19 cellular contexts compared by ENCODE assay signal in the genomic region with DNA sequence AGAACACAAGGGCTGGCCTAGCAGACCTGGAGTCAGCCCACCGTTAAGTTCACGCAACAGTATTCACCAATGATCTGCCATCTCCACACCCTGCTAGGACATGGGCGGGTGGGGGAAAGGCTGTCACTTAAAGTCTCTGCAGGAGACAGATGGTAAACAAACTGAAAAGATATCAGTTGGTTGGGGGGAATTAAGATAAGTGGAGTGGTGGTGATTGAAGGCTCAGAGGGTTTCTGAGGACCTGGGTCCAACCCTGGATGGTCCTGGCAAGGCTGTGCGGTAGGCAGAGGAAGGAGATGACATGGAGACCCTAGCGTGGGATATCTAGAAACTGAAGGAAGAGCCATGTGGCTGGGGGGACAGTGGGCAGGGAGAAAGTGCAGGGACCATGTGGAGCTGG.
A peak's percentile ranks its signal among the peaks of the same experiment; 100 is the strongest.
DNase-seq lines count a peak whose midpoint lies in the region; ATAC-seq and TF ChIP-seq lines count a peak whose summit lies in the region.
"Had no signal": no experiment of that assay in that cellular context is flagged by ENCODE, and none has a peak within 500 bp of the region (broad histone marks: within the 10 kb centered on the region; RNA-seq: fewer than 3 reads in every experiment).

No MANE protein-coding gene starts in this region.

- no peaks in the 10 kb centered on the region for H3K36me3 Mint-ChIP-seq in neural progenitor cell
- H3K36me3 Mint-ChIP-seq in activated T-cell treated with anti-CD3 and anti-CD28 coated beads, Interleukin-2, amount 50 U/mL, for 4 hours (ENCODE audit: insufficient read depth): no peaks in the 10 kb centered on the region

- H3K4me3 Mint-ChIP-seq in neural progenitor cell: no peak overlapping the region
- no peak overlapping the region for H3K4me3 Mint-ChIP-seq in activated T-cell treated with anti-CD3 and anti-CD28 coated beads, Interleukin-2, amount 50 U/mL, for 4 hours
- H3K4me3 Mint-ChIP-seq: CD14-positive monocyte had no signal

- peaks cover 4% of the 10 kb centered on the region for H3K27me3 Mint-ChIP-seq in neural progenitor cell (ENCODE audit: insufficient read depth, low read depth)
- peaks cover 9% of the 10 kb centered on the region for H3K27me3 Mint-ChIP-seq in activated T-cell treated with anti-CD3 and anti-CD28 coated beads, Interleukin-2, amount 50 U/mL, for 4 hours (ENCODE audit: low read depth)

- no peak for ATAC-seq in left cardiac atrium
- ATAC-seq in mucosa of descending colon: no peak
- no peak for ATAC-seq in activated T-cell treated with anti-CD3 and anti-CD28 coated beads, Interleukin-2, amount 50 U/mL, for 4 hours

- H3K27me3 ChIP-seq in right atrium auricular region (no peaks in the 10 kb centered on the region), neural progenitor cell (peaks cover 10% of the 10 kb centered on the region)

- H3K36me3 ChIP-seq in right atrium auricular region (no peaks in the 10 kb centered on the region), neural progenitor cell (no peaks in the 10 kb centered on the region), mucosa of descending colon (ENCODE audit: low read depth) (no peaks in the 10 kb centered on the region)

- DNase-seq in right atrium auricular region (ENCODE audit: low spot score) (peak; percentile 32), left cardiac atrium (no peak), coronary artery (ENCODE audit: low spot score) (peak; percentile 8), neural progenitor cell (ENCODE audit: low spot score) (no peak), substantia nigra (lab: John Stamatoyannopoulos, UW) (no peak), mucosa of descending colon (no peak)
- DNase-seq in activated T-cell treated with anti-CD3 and anti-CD28 coated beads, Interleukin-2, amount 50 U/mL, for 4 hours: no peak
- DNase-seq: ACHN, AML-193, GF-D8, GOT3, NCI-H1048, NCI-H1436 treated with DMSO at 0.1 percent for 48 hours, NCI-H2029 treated with DMSO at 0.1 percent for 48 hours, NCI-H510A, NCI-H82, PC-9 had no signal

- H3F3A ChIP-seq in neural progenitor cell (ENCODE audit: low read depth): no peaks in the 10 kb centered on the region

- no peak overlapping the region for H3K9ac ChIP-seq in neural progenitor cell
- H3K9ac ChIP-seq: KMS-11 had no signal

- no peak overlapping the region for H3K4me3 ChIP-seq in right atrium auricular region
- H3K4me3 ChIP-seq in coronary artery: no peak overlapping the region
- no peak overlapping the region for H3K4me3 ChIP-seq in neural progenitor cell
- no peak overlapping the region for H3K4me3 ChIP-seq in mucosa of descending colon
- H3K4me3 ChIP-seq: PC-9 had no signal

- H3K4me1 Mint-ChIP-seq in neural progenitor cell: peaks cover 13% of the 10 kb centered on the region
- H3K4me1 Mint-ChIP-seq in activated T-cell treated with anti-CD3 and anti-CD28 coated beads, Interleukin-2, amount 50 U/mL, for 4 hours (ENCODE audit: low read depth): no peaks in the 10 kb centered on the region
- H3K4me1 Mint-ChIP-seq: CD14-positive monocyte had no signal

- H3K27ac ChIP-seq in right atrium auricular region: no peak overlapping the region
- no peak overlapping the region for H3K27ac ChIP-seq in coronary artery
- H3K27ac ChIP-seq in neural progenitor cell: no peak overlapping the region
- H3K27ac ChIP-seq in substantia nigra (ENCODE audit: low read depth, low read length, poor library complexity, severe bottlenecking): no peak overlapping the region
- H3K27ac ChIP-seq: KMS-11, PC-9 had no signal

- peaks cover 3 to 9% of the 10 kb centered on the region in 2 donors for H3K9me3 ChIP-seq in right atrium auricular region
- peaks cover 5% of the 10 kb centered on the region for H3K9me3 ChIP-seq in neural progenitor cell (ENCODE audit: low read depth)
- peaks cover 4% of the 10 kb centered on the region for H3K9me3 ChIP-seq in mucosa of descending colon

- H3K4me2 ChIP-seq in neural progenitor cell: no peak overlapping the region
- H3K4me2 ChIP-seq: KMS-11, PC-9 had no signal

- no peak overlapping the region for H2AFZ ChIP-seq in neural progenitor cell (replicated peaks)
- H2AFZ ChIP-seq: PC-9 had no signal

- peaks cover 18% of the 10 kb centered on the region for H3K9me3 Mint-ChIP-seq in neural progenitor cell
- H3K9me3 Mint-ChIP-seq in activated T-cell treated with anti-CD3 and anti-CD28 coated beads, Interleukin-2, amount 50 U/mL, for 4 hours: peaks cover 11% of the 10 kb centered on the region

- no peaks in the 10 kb centered on the region for H3K4me1 ChIP-seq in right atrium auricular region
- H3K4me1 ChIP-seq in neural progenitor cell: peaks cover 6% of the 10 kb centered on the region
- H3K4me1 ChIP-seq in mucosa of descending colon (ENCODE audit: low read depth): no peaks in the 10 kb centered on the region

- intact Hi-C loops in left cardiac atrium (cut with DNase I) (no loop called here), mucosa of descending colon (cut with DNase I, micrococcal nuclease) (no loop called here)

- H3K27ac Mint-ChIP-seq in neural progenitor cell: peak overlapping the region; percentile 24

- TF ChIP-seq CTCF in right atrium auricular region (IDR thresholded peaks at IDR 0.05) (no peak), coronary artery (IDR thresholded peaks at IDR 0.05) (no peak), neural progenitor cell (IDR thresholded peaks at IDR 0.05) (no peak), mucosa of descending colon (IDR thresholded peaks at IDR 0.05) (no peak)

- H3K79me2 ChIP-seq in neural progenitor cell (ENCODE audit: low read depth): no peaks in the 10 kb centered on the region

- H4K20me1 ChIP-seq in neural progenitor cell (ENCODE audit: low read depth): no peaks in the 10 kb centered on the region

Comparison
In these comparisons a context has a peak if more than half of its experiments do, and no peak if none do; other contexts are left out.
1. DNase-seq: peak in right atrium auricular region (single experiment) and coronary artery (single experiment); none in left cardiac atrium (single experiment), neural progenitor cell (single experiment), substantia nigra (0 of 49), mucosa of descending colon (0 of 3) and activated T-cell treated with anti-CD3 and anti-CD28 coated beads, Interleukin-2, amount 50 U/mL, for 4 hours (single experiment).